In genomic region chr6:142015011-142015410, GRCh38 we compare ENCODE assay signal across 19 cellular contexts.
DNase-seq lines count a peak whose midpoint lies in the region; ATAC-seq, FAIRE-seq and TF ChIP-seq lines count a peak whose summit lies in the region.
"Had no signal": no experiment of that assay in that cellular context is flagged by ENCODE, and none has a peak within 500 bp of the region (broad histone marks: within the 10 kb centered on the region; RNA-seq: fewer than 3 reads in every experiment).

No MANE protein-coding gene starts in this region.

- peak overlapping the region; percentile 55 for H3K4me2 ChIP-seq in H9 (ENCODE audit: insufficient read depth, insufficient read length, low read length)
- H3K4me2 ChIP-seq in osteoblast (ENCODE audit: insufficient read depth, low read length) = peak overlapping the region; percentile 77
- H3K4me2 ChIP-seq: BLaER1 treated with 17β-estradiol and CSF1 and Interleukin-3, amounts not matched to agents 10 nM and 100 nM had no signal

- no peak overlapping the region for H3T11ph ChIP-seq in H9 (ENCODE audit: low read length)

- H3K79me1 ChIP-seq in H9 (ENCODE audit: insufficient read depth, low read depth, low read length, poor library complexity, severe bottlenecking) = no peaks in the 10 kb centered on the region

- no peaks in the 10 kb centered on the region for H4K20me1 ChIP-seq in H9 (ENCODE audit: control insufficient read depth, insufficient read depth, insufficient read length)
- no peaks in the 10 kb centered on the region for H4K20me1 ChIP-seq in osteoblast (ENCODE audit: insufficient read depth, low read length)
- H4K20me1 ChIP-seq: BLaER1 treated with 17β-estradiol and CSF1 and Interleukin-3, amounts not matched to agents 10 nM and 100 nM had no signal

- H4K91ac ChIP-seq in H9 (ENCODE audit: insufficient read length, low read depth, low read length) = no peak overlapping the region

- no peak for TF ChIP-seq CTCF in H9 (conservative IDR thresholded peaks at IDR 0.05)
- no peak for TF ChIP-seq CTCF in fibroblast of villous mesenchyme (IDR thresholded peaks at IDR 0.05; ENCODE audit: insufficient read depth, low read depth, low read length)
- no peak for TF ChIP-seq CTCF in osteoblast (IDR thresholded peaks at IDR 0.05; ENCODE audit: extremely low read depth, low read depth, low read length)
- no peak for TF ChIP-seq CTCF in body of pancreas (IDR thresholded peaks at IDR 0.05)

- H3K18ac ChIP-seq in H9 (ENCODE audit: insufficient read length, low read depth, low read length) = no peak overlapping the region

- H3K4me3 Mint-ChIP-seq in H9 = peak overlapping the region; percentile 38 to 64
- H3K4me3 Mint-ChIP-seq: stimulated activated naive CD8-positive, alpha-beta T cell treated with anti-CD3 and anti-CD28 coated beads, Interleukin-15, Interleukin-2, amounts not matched to agents 100 ng/mL and 50 ng/mL, for 24 hours had no signal

- no peak overlapping the region for H2BK120ac ChIP-seq in H9 (ENCODE audit: low read depth, low read length, poor library complexity, severe bottlenecking)

- FAIRE-seq in frontal cortex (lab: Jason Lieb, UNC) = no peak
- FAIRE-seq: small intestine, TTC549 had no signal

- H3K27me3 Mint-ChIP-seq in H9 (ENCODE audit: low read depth) = no peaks in the 10 kb centered on the region

- H3K9ac ChIP-seq in H9 (ENCODE audit: extremely low read depth, insufficient read length, low read length) = no peak overlapping the region
- H3K9ac ChIP-seq: BLaER1 treated with 17β-estradiol and CSF1 and Interleukin-3, amounts not matched to agents 10 nM and 100 nM had no signal

- no peak overlapping the region for H3K56ac ChIP-seq in H9 (ENCODE audit: insufficient read length, low read depth, low read length)

- H3K4ac ChIP-seq in H9 (ENCODE audit: low read depth, low read length) = no peak overlapping the region

- no peak overlapping the region for H2BK5ac ChIP-seq in H9 (ENCODE audit: insufficient read length, low read length)

- H3K4me1 ChIP-seq in H9 (ENCODE audit: insufficient read depth, low read length) (peaks cover 3% of the 10 kb centered on the region; the same call in 1 of the 2 replicates), SJSA1 (replicated peaks) (peaks cover 51% of the 10 kb centered on the region), osteoblast (ENCODE audit: insufficient read depth, low read length) (peaks cover 49% of the 10 kb centered on the region), body of pancreas (no peaks in the 10 kb centered on the region)
- H3K4me1 ChIP-seq: BLaER1 treated with 17β-estradiol and CSF1 and Interleukin-3, amounts not matched to agents 10 nM and 100 nM; gastrocnemius medialis had no signal

- H3K9me3 ChIP-seq in H9 (ENCODE audit: control insufficient read depth, low read depth, low read length) (no peaks in the 10 kb centered on the region), SJSA1 (replicated peaks) (no peaks in the 10 kb centered on the region), osteoblast (ENCODE audit: low read depth, low read length) (no peaks in the 10 kb centered on the region), body of pancreas (no peaks in the 10 kb centered on the region)
- H3K9me3 ChIP-seq: BLaER1 treated with 17β-estradiol and CSF1 and Interleukin-3, amounts not matched to agents 10 nM and 100 nM; gastrocnemius medialis; ovary; vagina had no signal

- no peak overlapping the region for H4K8ac ChIP-seq in H9 (replicated peaks; ENCODE audit: insufficient read length, low read depth, low read length)

- intact Hi-C loops in body of pancreas (cut with DNase I) = no loop called here

- H3K79me2 ChIP-seq in H9 (ENCODE audit: insufficient read depth, low read length) (no peaks in the 10 kb centered on the region), osteoblast (ENCODE audit: insufficient read depth, low read length) (no peaks in the 10 kb centered on the region)

- H3K23me2 ChIP-seq in H9 (ENCODE audit: insufficient read length, low read depth, low read length, poor library complexity, severe bottlenecking) = no peaks in the 10 kb centered on the region

- H3K9me3 Mint-ChIP-seq in H9 = peaks cover 8 to 22% of the 10 kb centered on the region in 2 experiments

- H2BK12ac ChIP-seq in H9 (ENCODE audit: insufficient read length, low read depth, low read length) = no peak overlapping the region

- H3K27ac ChIP-seq in H9 (ENCODE audit: insufficient read length, low read depth, low read length) (peak overlapping the region; percentile 94), SJSA1 (peak overlapping the region; percentile 98), osteoblast (ENCODE audit: low read depth, low read length) (peak overlapping the region; percentile 95), body of pancreas (no peak overlapping the region)
- H3K27ac ChIP-seq: BLaER1 treated with 17β-estradiol and CSF1 and Interleukin-3, amounts not matched to agents 10 nM and 100 nM; gastrocnemius medialis; ovary; vagina had no signal

- no peak for ATAC-seq in body of pancreas
- ATAC-seq: gastrocnemius medialis had no signal

- no peak overlapping the region for H2AK5ac ChIP-seq in H9 (ENCODE audit: insufficient read length, low read length)

- H2BK20ac ChIP-seq in H9 (ENCODE audit: low read depth, low read length, poor library complexity, severe bottlenecking) = no peak overlapping the region

- H3K36me3 Mint-ChIP-seq in H9 (ENCODE audit: insufficient read depth in 1 of 3, low read depth in 3 of 3) = peaks cover 24 to 27% (median 25%) of the 10 kb centered on the region in 3 experiments

- peaks cover 39 to 51% of the 10 kb centered on the region in 2 experiments for H3K4me1 Mint-ChIP-seq in H9

- no peaks in the 10 kb centered on the region for H3K36me3 ChIP-seq in SJSA1
- no peaks in the 10 kb centered on the region for H3K36me3 ChIP-seq in osteoblast (ENCODE audit: insufficient read depth, low read length)
- no peaks in the 10 kb centered on the region for H3K36me3 ChIP-seq in body of pancreas (replicated peaks in 1 of 2; ENCODE audit: insufficient read depth in 1 of 2, low read depth in 2 of 2)
- H3K36me3 ChIP-seq: BLaER1 treated with 17β-estradiol and CSF1 and Interleukin-3, amounts not matched to agents 10 nM and 100 nM; gastrocnemius medialis; ovary; vagina had no signal

- DNase-seq in H9 = peak; percentile 45
- no peak for DNase-seq in SJSA1 (ENCODE audit: low read depth in 1 of 2, low spot score in 2 of 2)
- no peak for DNase-seq in fibroblast of villous mesenchyme (ENCODE audit: low read depth)
- no peak for DNase-seq in osteoblast (ENCODE audit: insufficient read length, low spot score, missing footprints)
- no peak for DNase-seq in body of pancreas
- DNase-seq in T1000 (lab: John Stamatoyannopoulos, UW) = no peak
- no peak for DNase-seq in midbrain (lab: John Stamatoyannopoulos, UW)
- no peak for DNase-seq in frontal cortex (ENCODE audit: low spot score in 2 of 2)
- DNase-seq: activated gamma-delta T cell, DMS79, gastrocnemius medialis, H7, NCI-H345, ovary, small intestine had no signal

- no peak overlapping the region for H2BK15ac ChIP-seq in H9 (ENCODE audit: low read depth, low read length)

- no peak overlapping the region for H3K14ac ChIP-seq in H9 (ENCODE audit: insufficient read depth, low read length)

- H2AFZ ChIP-seq in H9 (ENCODE audit: low read length) (no peak overlapping the region), osteoblast (ENCODE audit: low read length) (no peak overlapping the region)

- H3K4me3 ChIP-seq in SJSA1 = peak overlapping the region; percentile 12
- H3K4me3 ChIP-seq in fibroblast of villous mesenchyme (ENCODE audit: low read depth, low read length) = peak overlapping the region; percentile 40
- H3K4me3 ChIP-seq in osteoblast (ENCODE audit: insufficient read depth, low read length) = peak overlapping the region; percentile 16
- H3K4me3 ChIP-seq in body of pancreas = no peak overlapping the region
- H3K4me3 ChIP-seq: BLaER1 treated with 17β-estradiol and CSF1 and Interleukin-3, amounts not matched to agents 10 nM and 100 nM; gastrocnemius medialis; ovary; vagina had no signal

- no peaks in the 10 kb centered on the region for H3K27me3 ChIP-seq in H9 (ENCODE audit: insufficient read depth, low read length)
- H3K27me3 ChIP-seq in SJSA1 (replicated peaks) = no peaks in the 10 kb centered on the region
- H3K27me3 ChIP-seq in osteoblast (ENCODE audit: insufficient read depth, low read length) = no peaks in the 10 kb centered on the region
- H3K27me3 ChIP-seq in body of pancreas = no peaks in the 10 kb centered on the region
- H3K27me3 ChIP-seq: BLaER1 treated with 17β-estradiol and CSF1 and Interleukin-3, amounts not matched to agents 10 nM and 100 nM; gastrocnemius medialis; ovary; vagina had no signal

- peak overlapping the region; percentile 91 to 97 (median 96) for H3K27ac Mint-ChIP-seq in H9
- H3K27ac Mint-ChIP-seq: stimulated activated naive CD8-positive, alpha-beta T cell treated with anti-CD3 and anti-CD28 coated beads, Interleukin-15, Interleukin-2, amounts not matched to agents 100 ng/mL and 50 ng/mL, for 24 hours had no signal

- H4K5ac ChIP-seq in H9 (ENCODE audit: insufficient read length, low read depth, low read length) = no peak overlapping the region

- H3K23ac ChIP-seq in H9 (ENCODE audit: insufficient read length, low read depth, low read length) = no peak overlapping the region

- TF ChIP-seq POLR2A in body of pancreas (IDR thresholded peaks at IDR 0.05) = no peak

- no CpG with 5 or more reads among the region's 5 CpGs for WGBS in H9 (ENCODE audit: extremely low coverage, insufficient read length, low lambda C conversion rate)
- WGBS in body of pancreas, 2 donors = 13 to 15% methylated on average over 5 of the region's 5 CpGs

Comparison
In these comparisons a context has a peak if more than half of its experiments do, and no peak if none do; other contexts are left out.
1. H3K27ac ChIP-seq: peak in H9 (single experiment), SJSA1 (single experiment) and osteoblast (single experiment); none in body of pancreas (0 of 4).
2. H3K4me3 ChIP-seq: peak in SJSA1 (single experiment), fibroblast of villous mesenchyme (single experiment) and osteoblast (single experiment); none in body of pancreas (0 of 2).